17 cellular contexts compared by ENCODE assay signal in genomic region chr10:116720241-116721047, GRCh38. TPM values are rescaled to one million over a fixed set of nuclear protein-coding genes. Genes with fewer than 3 reads are reported as not detected.
DNase-seq lines count a peak whose midpoint lies in the region; ATAC-seq and TF ChIP-seq lines count a peak whose summit lies in the region.
"Had no signal": no experiment of that assay in that cellular context is flagged by ENCODE, and none has a peak within 500 bp of the region (broad histone marks: within the 10 kb centered on the region; RNA-seq: fewer than 3 reads in every experiment).

No MANE protein-coding gene starts in this region.

- no peaks in the 10 kb centered on the region for H3K9me2 ChIP-seq in MM.1S (replicated peaks; ENCODE audit: insufficient read depth, low read length)

- H3K27ac Mint-ChIP-seq in endodermal cell = no peak overlapping the region
- peak overlapping the region in 1 of 9 donors; percentile 51 for H3K27ac Mint-ChIP-seq in naive thymus-derived CD4-positive, alpha-beta T cell
- H3K27ac Mint-ChIP-seq in natural killer cell treated with Interleukin-12 subunit alpha and Interleukin-12 subunit beta and Interleukin-15 and Interleukin-18, amount 100 ng/mL, for 72 hours = no peak overlapping the region
- H3K27ac Mint-ChIP-seq: memory B cell had no signal

- WGBS in endodermal cell (ENCODE audit: insufficient coverage in 1 of 2, insufficient read length in 1 of 2), 2 experiments = 68 to 84% methylated on average over 9 to 12 of the region's 12 CpGs
- WGBS in spleen, 5 donors = 63 to 68% (median 67%) methylated on average over 10 to 12 of the region's 12 CpGs

- no peak overlapping the region for H3K9ac ChIP-seq in MM.1S (ENCODE audit: low read length)
- no peak overlapping the region for H3K9ac ChIP-seq in endodermal cell (ENCODE audit: extremely low read depth, low read length, poor library complexity, severe bottlenecking)

- peak overlapping the region; percentile 47 for H3K4me2 ChIP-seq in MM.1S (ENCODE audit: low read depth, low read length)

- H3K4me1 ChIP-seq in MM.1S (ENCODE audit: low read length) (peaks cover 37% of the 10 kb centered on the region), endodermal cell (ENCODE audit: control insufficient read depth, insufficient read depth, low read length) (peaks cover 5% of the 10 kb centered on the region), spleen (peaks cover 0 to 54% (median 19%) of the 10 kb centered on the region in 6 donors)
- H3K4me1 ChIP-seq in naive thymus-derived CD4-positive, alpha-beta T cell (ENCODE audit: control insufficient read depth in 2 of 2, insufficient read depth in 2 of 2, low read length in 2 of 2) = peaks cover 17 to 27% of the 10 kb centered on the region in 2 donors

- ATAC-seq in naive thymus-derived CD4-positive, alpha-beta T cell = no peak
- ATAC-seq in natural killer cell treated with Interleukin-12 subunit alpha and Interleukin-12 subunit beta and Interleukin-15 and Interleukin-18, amount 100 ng/mL, for 72 hours = no peak

- intact Hi-C loops in spleen (cut with DNase I; ENCODE audit: low total_unique reads) = no loop called here
- intact Hi-C loops in naive thymus-derived CD4-positive, alpha-beta T cell (cut with micrococcal nuclease) = loop anchor here in 1 of 2 donors (5.0 kb wide), 1 partner anchor 67 kb away; no protein-coding TSS in a partner anchor

- H3K36me3 Mint-ChIP-seq in endodermal cell (ENCODE audit: low read depth) = no peaks in the 10 kb centered on the region
- H3K36me3 Mint-ChIP-seq in naive thymus-derived CD4-positive, alpha-beta T cell = no peaks in the 10 kb centered on the region
- no peaks in the 10 kb centered on the region for H3K36me3 Mint-ChIP-seq in natural killer cell treated with Interleukin-12 subunit alpha and Interleukin-12 subunit beta and Interleukin-15 and Interleukin-18, amount 100 ng/mL, for 72 hours
- H3K36me3 Mint-ChIP-seq: memory B cell had no signal

- DNase-seq in MM.1S (peak; percentile 90), endodermal cell (peak; percentile 51), myocyte (ENCODE audit: low read depth) (peak; percentile 74), spleen (peak; percentile 69), SW480 (ENCODE audit: low spot score) (no peak)
- DNase-seq in naive thymus-derived CD4-positive, alpha-beta T cell = no peak
- DNase-seq in natural killer cell treated with Interleukin-12 subunit alpha and Interleukin-12 subunit beta and Interleukin-15 and Interleukin-18, amount 100 ng/mL, for 72 hours (ENCODE audit: low spot score) = no peak
- DNase-seq: activated CD4-positive, alpha-beta T cell treated with anti-CD3 and anti-CD28 coated beads for 48 hours; activated effector memory CD4-positive, alpha-beta T cell treated with Interleukin-2 at 50 U/mL for 16 hours; amygdala; central memory CD4-positive, alpha-beta T cell; effector CD8-positive, alpha-beta T cell; GOT3; NCI-H1694 treated with DMSO at 0.1 percent for 48 hours; NCI-H226; stimulated activated CD4-positive, alpha-beta T cell treated with anti-CD3 and anti-CD28 coated beads, Interleukin-4, amount 100 ng/mL, for 4 hours had no signal

- H3K4me3 Mint-ChIP-seq in endodermal cell = no peak overlapping the region
- peak overlapping the region in 1 of 10 donors; percentile 45 for H3K4me3 Mint-ChIP-seq in naive thymus-derived CD4-positive, alpha-beta T cell
- no peak overlapping the region for H3K4me3 Mint-ChIP-seq in natural killer cell treated with Interleukin-12 subunit alpha and Interleukin-12 subunit beta and Interleukin-15 and Interleukin-18, amount 100 ng/mL, for 72 hours
- H3K4me3 Mint-ChIP-seq: memory B cell had no signal

- H3K36me3 ChIP-seq in MM.1S (replicated peaks; ENCODE audit: insufficient read depth, low read length) (no peaks in the 10 kb centered on the region), endodermal cell (ENCODE audit: control insufficient read depth, insufficient read depth, low read length) (no peaks in the 10 kb centered on the region), spleen (no peaks in the 10 kb centered on the region)
- H3K36me3 ChIP-seq in naive thymus-derived CD4-positive, alpha-beta T cell (ENCODE audit: control insufficient read depth in 2 of 3, insufficient read depth in 3 of 3, low read length in 3 of 3) = no peaks in the 10 kb centered on the region

- H3K4me1 Mint-ChIP-seq in endodermal cell = peaks cover 29% of the 10 kb centered on the region
- peaks cover 24 to 49% (median 38%) of the 10 kb centered on the region in 7 donors for H3K4me1 Mint-ChIP-seq in naive thymus-derived CD4-positive, alpha-beta T cell
- H3K4me1 Mint-ChIP-seq in natural killer cell treated with Interleukin-12 subunit alpha and Interleukin-12 subunit beta and Interleukin-15 and Interleukin-18, amount 100 ng/mL, for 72 hours (ENCODE audit: low read depth in 2 of 2) = no peaks in the 10 kb centered on the region
- H3K4me1 Mint-ChIP-seq: memory B cell had no signal

- TF ChIP-seq CTCF in MM.1S (IDR thresholded peaks at IDR 0.05; ENCODE audit: low read length) (no peak), endodermal cell (conservative IDR thresholded peaks at IDR 0.05) (no peak), spleen (IDR thresholded peaks at IDR 0.05 in 8 of 11, conservative IDR thresholded peaks at IDR 0.05 in 3 of 11) (no peak)

- no peaks in the 10 kb centered on the region for H3K27me3 Mint-ChIP-seq in endodermal cell (ENCODE audit: insufficient read depth)
- H3K27me3 Mint-ChIP-seq in naive thymus-derived CD4-positive, alpha-beta T cell = peaks cover 49 to 75% (median 68%) of the 10 kb centered on the region in 5 donors
- peaks cover 0 to 10% of the 10 kb centered on the region in 2 donors for H3K27me3 Mint-ChIP-seq in natural killer cell treated with Interleukin-12 subunit alpha and Interleukin-12 subunit beta and Interleukin-15 and Interleukin-18, amount 100 ng/mL, for 72 hours

- H3K27me3 ChIP-seq in MM.1S (replicated peaks; ENCODE audit: insufficient read depth, low read length) = no peaks in the 10 kb centered on the region
- H3K27me3 ChIP-seq in endodermal cell (ENCODE audit: control insufficient read depth, insufficient read depth, low read length, poor library complexity, severe bottlenecking) = no peaks in the 10 kb centered on the region
- peaks cover 0 to 41% (median 0%) of the 10 kb centered on the region in 7 donors for H3K27me3 ChIP-seq in spleen (replicated peaks in 1 of 7)
- H3K27me3 ChIP-seq in naive thymus-derived CD4-positive, alpha-beta T cell (ENCODE audit: control insufficient read depth in 2 of 2, insufficient read depth in 2 of 2, low read length in 2 of 2) = peaks cover 0 to 29% of the 10 kb centered on the region in 2 donors

- TF ChIP-seq POLR2A in spleen (IDR thresholded peaks at IDR 0.05) = no peak

- peaks cover 4% of the 10 kb centered on the region for H3F3A ChIP-seq in MM.1S (ENCODE audit: insufficient read depth, low read length)

- H3K4me3 ChIP-seq in MM.1S (ENCODE audit: low read length) = no peak overlapping the region
- no peak overlapping the region for H3K4me3 ChIP-seq in endodermal cell (ENCODE audit: low read length)
- H3K4me3 ChIP-seq in spleen = no peak overlapping the region
- no peak overlapping the region for H3K4me3 ChIP-seq in naive thymus-derived CD4-positive, alpha-beta T cell (ENCODE audit: low read length)

- CTCF ChIA-PET in naive thymus-derived CD4-positive, alpha-beta T cell (lab: Charles Lee) = no interaction called here

- H3K9me3 ChIP-seq in MM.1S (replicated peaks; ENCODE audit: insufficient read depth, low read length) (no peaks in the 10 kb centered on the region), endodermal cell (ENCODE audit: control insufficient read depth, low read length) (no peaks in the 10 kb centered on the region), spleen (no peaks in the 10 kb centered on the region)
- H3K9me3 ChIP-seq in naive thymus-derived CD4-positive, alpha-beta T cell (ENCODE audit: control insufficient read depth in 2 of 3, low read length in 3 of 3) = no peaks in the 10 kb centered on the region

- H2AFZ ChIP-seq in MM.1S (ENCODE audit: low read length) = no peak overlapping the region

- peak overlapping the region; percentile 5; the same call in 1 of the 2 replicates for H3K27ac ChIP-seq in MM.1S (ENCODE audit: low read length)
- no peak overlapping the region for H3K27ac ChIP-seq in endodermal cell (ENCODE audit: low read depth, low read length)
- H3K27ac ChIP-seq in spleen = no peak overlapping the region
- no peak overlapping the region for H3K27ac ChIP-seq in naive thymus-derived CD4-positive, alpha-beta T cell (ENCODE audit: low read depth, low read length)

- no peaks in the 10 kb centered on the region for H4K20me1 ChIP-seq in MM.1S (ENCODE audit: insufficient read depth, low read length)

- H3K79me2 ChIP-seq in MM.1S (ENCODE audit: low read length) = no peaks in the 10 kb centered on the region

- no peaks in the 10 kb centered on the region for H3K9me3 Mint-ChIP-seq in endodermal cell
- H3K9me3 Mint-ChIP-seq in naive thymus-derived CD4-positive, alpha-beta T cell = peaks cover 0 to 2% (median 0%) of the 10 kb centered on the region in 11 donors
- no peaks in the 10 kb centered on the region for H3K9me3 Mint-ChIP-seq in natural killer cell treated with Interleukin-12 subunit alpha and Interleukin-12 subunit beta and Interleukin-15 and Interleukin-18, amount 100 ng/mL, for 72 hours
- H3K9me3 Mint-ChIP-seq: memory B cell had no signal

- POLR2A ChIA-PET in naive thymus-derived CD4-positive, alpha-beta T cell (lab: Charles Lee) = no interaction called here

RNA-seq across cellular contexts. Expression of gene HSPA12A, which starts 21.9 kb away (rescaled TPM):
- total RNA-seq in endodermal cell = 10 to 100 TPM; 13.9 to 15.4 TPM
- 5.3 TPM for polyA plus RNA-seq in endodermal cell (2013, experiment 1 of 2)
- polyA plus RNA-seq in endodermal cell (2013, experiment 2 of 2) = 4.5 TPM
- total RNA-seq in myocyte = 5.4 and 7.8 TPM in 2 replicates
- polyA plus RNA-seq in myocyte (2012) = 18.6 TPM
- 10 to 100 TPM in 4 of 7 donors, 1 to 10 TPM in 3; 5.6 to 16.5 (median 11.0) TPM for total RNA-seq in spleen
- 1 to 10 TPM; 1.5 to 3.6 (median 1.8) TPM for polyA plus RNA-seq in spleen
- total RNA-seq in naive thymus-derived CD4-positive, alpha-beta T cell = under 1 TPM in 1 of 5 experiments, not detected in 4; 0.07 TPM
- under 1 TPM in 1 of 2 donors, not detected in 1; 0.06 TPM for polyA plus RNA-seq in naive thymus-derived CD4-positive, alpha-beta T cell
- total RNA-seq in natural killer cell treated with Interleukin-12 subunit alpha and Interleukin-12 subunit beta and Interleukin-15 and Interleukin-18, amount 100 ng/mL, for 72 hours = under 1 TPM in 1 of 2 donors, not detected in 1; 0.08 TPM

Comparison
In these comparisons a context has a peak if more than half of its experiments do, and no peak if none do; other contexts are left out.
1. DNase-seq: peak in MM.1S (single experiment), endodermal cell (single experiment), myocyte (single experiment) and spleen (single experiment); none in naive thymus-derived CD4-positive, alpha-beta T cell (0 of 9), SW480 (single experiment) and natural killer cell treated with Interleukin-12 subunit alpha and Interleukin-12 subunit beta and Interleukin-15 and Interleukin-18, amount 100 ng/mL, for 72 hours (single experiment).